13 cellular contexts compared by ENCODE assay signal in genomic region chr11:131079036-131079435, GRCh38.
DNase-seq lines count a peak whose midpoint lies in the region; ATAC-seq and TF ChIP-seq lines count a peak whose summit lies in the region.
"Had no signal": no experiment of that assay in that cellular context is flagged by ENCODE, and none has a peak within 500 bp of the region (broad histone marks: within the 10 kb centered on the region; RNA-seq: fewer than 3 reads in every experiment).

No MANE protein-coding gene starts in this region.

- no peak overlapping the region for H2AK5ac ChIP-seq in IMR-90 (ENCODE audit: low read depth, low read length)

- no peak overlapping the region for H3K14ac ChIP-seq in IMR-90 (replicated peaks; ENCODE audit: low read depth, low read length)

- no peak overlapping the region for H3K4me3 ChIP-seq in AG10803 (ENCODE audit: low read length)
- H3K4me3 ChIP-seq in IMR-90 (ENCODE audit: insufficient read depth, low read depth, low read length) = no peak overlapping the region
- H3K4me3 ChIP-seq: A549; BLaER1 treated with 17β-estradiol and CSF1 and Interleukin-3, amounts not matched to agents 10 nM and 100 nM; K562 had no signal

- intact Hi-C loops in IMR-90 (cut with micrococcal nuclease) = no loop called here

- peaks cover 2% of the 10 kb centered on the region; the same call in 1 of the 2 replicates for H3K4me1 ChIP-seq in IMR-90 (ENCODE audit: control insufficient read depth, insufficient read depth, low read length)
- H3K4me1 ChIP-seq: A549 had no signal

- no peak overlapping the region for H2AK9ac ChIP-seq in IMR-90 (replicated peaks; ENCODE audit: low read depth, low read length, poor library complexity)

- 0 out of 2 replicates have a peak, but pooled peaks have one; percentile 14 for ATAC-seq in IMR-90 (ENCODE audit: low read depth)
- ATAC-seq in HG02981 (IDR thresholded peaks at IDR 0.05; ENCODE audit: unreplicated experiment) = no peak
- ATAC-seq: A549, K562 had no signal

- in situ Hi-C loops in IMR-90 (cut with MboI; ENCODE audit: low sequenced_read_pairs) = no loop called here

- no peaks in the 10 kb centered on the region for H3K36me3 ChIP-seq in IMR-90 (ENCODE audit: control insufficient read depth, insufficient read depth, low read length)
- H3K36me3 ChIP-seq: BLaER1 treated with 17β-estradiol and CSF1 and Interleukin-3, amounts not matched to agents 10 nM and 100 nM had no signal

- no TSS peak for BruUV-seq in IMR-90 (replicated peaks; lab: Mats Ljungman, UMichigan)

- 0 out of 2 replicates have a peak, but pooled peaks cover 4% of the 10 kb centered on the region for H3K9me1 ChIP-seq in IMR-90 (ENCODE audit: insufficient read depth, low read length)

- H3K4ac ChIP-seq in IMR-90 (ENCODE audit: low read depth, low read length) = no peak overlapping the region

- no peaks in the 10 kb centered on the region for H3K27me3 ChIP-seq in IMR-90 (ENCODE audit: control insufficient read depth, insufficient read depth, low read length)
- H3K27me3 ChIP-seq: BLaER1 treated with 17β-estradiol and CSF1 and Interleukin-3, amounts not matched to agents 10 nM and 100 nM had no signal

- H4K5ac ChIP-seq in IMR-90 (ENCODE audit: low read depth, low read length) = no peak overlapping the region

- CTCF ChIA-PET in IMR-90 (lab: Yijun Ruan, JAX) = interaction anchor here (1.1 kb wide), 1 partner anchor 595 kb away, joined by 4 read pairs; no protein-coding TSS in a partner anchor

- H4K91ac ChIP-seq in IMR-90 (ENCODE audit: insufficient read depth, low read depth, low read length) = no peak overlapping the region

- peak overlapping the region; percentile 2; the same call in 1 of the 2 replicates for H2BK120ac ChIP-seq in IMR-90 (ENCODE audit: low read depth, low read length)

- no peak overlapping the region for H3K18ac ChIP-seq in IMR-90 (ENCODE audit: low read depth, low read length)

- DNase-seq in AG10803 (ENCODE audit: low read depth) (peak; percentile 7), ELR (ENCODE audit: low read depth) (peak; percentile 71), IMR-90 (peak; percentile 44), fibroblast of peridontal ligament (ENCODE audit: extremely low read depth) (peak; percentile 32), nucleus accumbens (lab: John Stamatoyannopoulos, UW) (no peak), DMS 273 treated with DMSO at 0.1 percent for 48 hours (lab: John Stamatoyannopoulos, UW) (no peak)
- DNase-seq: CD4-positive, CD25-positive, alpha-beta regulatory T cell; GDM1; Karpas-422 had no signal

- peak overlapping the region; percentile 25 for H2AFZ ChIP-seq in IMR-90 (replicated peaks; ENCODE audit: low read length, poor library complexity)

- POLR2A ChIA-PET in IMR-90 (lab: Charles Lee; ENCODE audit: unreplicated experiment) = no interaction called here

- H3K23ac ChIP-seq in IMR-90 (ENCODE audit: low read depth, low read length) = no peak overlapping the region

- no peak overlapping the region for H3K9ac ChIP-seq in IMR-90 (ENCODE audit: low read depth, low read length)
- H3K9ac ChIP-seq: BLaER1 treated with 17β-estradiol and CSF1 and Interleukin-3, amounts not matched to agents 10 nM and 100 nM had no signal

- H2BK15ac ChIP-seq in IMR-90 (ENCODE audit: low read depth, low read length) = no peak overlapping the region

- TF ChIP-seq CTCF in AG10803 (conservative IDR thresholded peaks at IDR 0.05; ENCODE audit: low read length) (no peak), IMR-90 (conservative IDR thresholded peaks at IDR 0.05; ENCODE audit: low read depth, low read length) (no peak)

- no peak overlapping the region for H3K4me2 ChIP-seq in IMR-90 (ENCODE audit: low read depth, low read length)
- H3K4me2 ChIP-seq: A549; BLaER1 treated with 17β-estradiol and CSF1 and Interleukin-3, amounts not matched to agents 10 nM and 100 nM had no signal

- peaks cover 2% of the 10 kb centered on the region; the same call in 1 of the 2 replicates for H3K9me3 ChIP-seq in IMR-90 (ENCODE audit: control insufficient read depth, insufficient read depth, low read length)
- H3K9me3 ChIP-seq: A549 had no signal

- no peak for TF ChIP-seq POLR2A in IMR-90 (IDR thresholded peaks at IDR 0.05; ENCODE audit: low read depth, low read length)

- H3K56ac ChIP-seq in IMR-90 (ENCODE audit: extremely low read depth, insufficient read depth, low read length) = no peak overlapping the region

- 39% methylated on average over 2 of the region's 3 CpGs; no CpG with 5 or more reads in 1 of the 2 experiments for WGBS in IMR-90 (ENCODE audit: extremely low coverage in 2 of 2, insufficient read length in 1 of 2), 2 experiments

- no peak for TF ChIP-seq RAD21 in IMR-90 (IDR thresholded peaks at IDR 0.05; ENCODE audit: low read length)

- no peak overlapping the region for H2BK20ac ChIP-seq in IMR-90 (ENCODE audit: low read depth, low read length)

- no peak overlapping the region for H2BK5ac ChIP-seq in IMR-90 (ENCODE audit: low read depth, low read length, poor library complexity, severe bottlenecking)

- H4K20me1 ChIP-seq in IMR-90 (ENCODE audit: insufficient read depth, low read length) = no peaks in the 10 kb centered on the region
- H4K20me1 ChIP-seq: BLaER1 treated with 17β-estradiol and CSF1 and Interleukin-3, amounts not matched to agents 10 nM and 100 nM had no signal

- dilution Hi-C loops in IMR-90 (cut with HindIII; ENCODE audit: low sequenced_read_pairs, unreplicated experiment) = no loop called here

- no peaks in the 10 kb centered on the region for H3K79me1 ChIP-seq in IMR-90 (ENCODE audit: low read depth in 1 of 2, low read length in 2 of 2)

- no peak overlapping the region for H3K27ac ChIP-seq in IMR-90 (ENCODE audit: insufficient read depth, low read length)
- H3K27ac ChIP-seq: A549; BLaER1 treated with 17β-estradiol and CSF1 and Interleukin-3, amounts not matched to agents 10 nM and 100 nM had no signal

- H4K8ac ChIP-seq in IMR-90 (ENCODE audit: low read depth in 2 of 2, low read length in 2 of 2) = no peak overlapping the region

TF ChIP-seq in IMR-90, 13 proteins besides CTCF, POLR2A, EP300 and RAD21:
- no peak for TF ChIP-seq USF2 (IDR thresholded peaks at IDR 0.05; ENCODE audit: low read depth, low read length)
- peak; percentile 39; the same call in 1 of the 2 replicates for TF ChIP-seq CEBPB (IDR thresholded peaks at IDR 0.05; ENCODE audit: low read depth, low read length)
- 0 out of 2 replicates have a peak, but pooled peaks have one; percentile 3 for TF ChIP-seq FOS (IDR thresholded peaks at IDR 0.05; ENCODE audit: low read depth, low read length)
TF ChIP-seq in IMR-90: peak in this region for 2.

Comparison
In these comparisons a context has a peak if more than half of its experiments do, and no peak if none do; other contexts are left out.
1. DNase-seq: peak in AG10803 (single experiment), ELR (single experiment), IMR-90 (single experiment) and fibroblast of peridontal ligament (single experiment); none in nucleus accumbens (0 of 56) and DMS 273 treated with DMSO at 0.1 percent for 48 hours (single experiment).